ENCODE assay signal across 1 cellular context in the genomic region with DNA sequence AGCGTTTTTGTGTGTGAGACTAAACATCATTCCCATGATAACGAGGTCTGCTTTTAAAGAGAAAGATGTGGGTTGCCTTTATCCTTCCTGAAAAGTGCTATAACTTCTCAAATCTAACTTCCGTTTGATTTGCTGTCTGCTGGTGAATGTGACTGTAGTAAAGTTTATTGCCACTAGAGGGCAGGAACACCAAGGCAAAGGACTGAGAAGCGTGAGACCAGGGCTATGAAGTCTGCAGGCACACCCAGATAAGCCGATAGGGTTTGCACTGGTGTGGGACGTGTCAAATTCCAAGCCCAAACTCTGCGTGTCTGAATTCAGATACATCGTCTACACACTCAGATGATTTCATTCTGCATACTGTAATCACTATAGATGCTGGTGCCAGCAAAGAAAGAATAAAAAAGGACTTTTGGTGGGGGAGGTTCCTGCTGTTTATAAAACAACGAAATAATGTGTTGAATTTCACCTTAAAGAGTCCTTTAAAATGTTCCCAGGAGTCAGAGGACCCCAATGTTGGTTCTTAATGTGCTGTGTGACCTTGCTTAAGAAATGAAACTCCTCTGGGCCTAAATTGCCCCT.
TF ChIP-seq lines count a peak whose summit lies in the region.

No MANE protein-coding gene starts in this region.

TF ChIP-seq in HEK293, 187 proteins besides CTCF, POLR2A, EP300 and RAD21 (continued from another document):
- TF ChIP-seq, protein P1, sequence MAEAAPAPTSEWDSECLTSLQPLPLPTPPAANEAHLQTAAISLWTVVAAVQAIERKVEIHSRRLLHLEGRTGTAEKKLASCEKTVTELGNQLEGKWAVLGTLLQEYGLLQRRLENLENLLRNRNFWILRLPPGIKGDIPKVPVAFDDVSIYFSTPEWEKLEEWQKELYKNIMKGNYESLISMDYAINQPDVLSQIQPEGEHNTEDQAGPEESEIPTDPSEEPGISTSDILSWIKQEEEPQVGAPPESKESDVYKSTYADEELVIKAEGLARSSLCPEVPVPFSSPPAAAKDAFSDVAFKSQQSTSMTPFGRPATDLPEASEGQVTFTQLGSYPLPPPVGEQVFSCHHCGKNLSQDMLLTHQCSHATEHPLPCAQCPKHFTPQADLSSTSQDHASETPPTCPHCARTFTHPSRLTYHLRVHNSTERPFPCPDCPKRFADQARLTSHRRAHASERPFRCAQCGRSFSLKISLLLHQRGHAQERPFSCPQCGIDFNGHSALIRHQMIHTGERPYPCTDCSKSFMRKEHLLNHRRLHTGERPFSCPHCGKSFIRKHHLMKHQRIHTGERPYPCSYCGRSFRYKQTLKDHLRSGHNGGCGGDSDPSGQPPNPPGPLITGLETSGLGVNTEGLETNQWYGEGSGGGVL (tag by site-specific recombination; IDR thresholded peaks at IDR 0.05): no peak
- TF ChIP-seq ZNF394 (tag by site-specific recombination; IDR thresholded peaks at IDR 0.05; ENCODE audit: borderline replicate concordance): no peak
- TF ChIP-seq ZNF654 (tag by site-specific recombination; IDR thresholded peaks at IDR 0.05; ENCODE audit: low read depth): peak; percentile 92
- no peak for TF ChIP-seq ZNF626 (tag by site-specific recombination; IDR thresholded peaks at IDR 0.05)
- no peak for TF ChIP-seq KLF8 (tag by site-specific recombination; IDR thresholded peaks at IDR 0.05)
- TF ChIP-seq ZNF837 (tag by site-specific recombination; IDR thresholded peaks at IDR 0.05): no peak
- TF ChIP-seq ZNF621 (tag by site-specific recombination; IDR thresholded peaks at IDR 0.05): no peak
- no peak for TF ChIP-seq ZNF121 (tag by site-specific recombination; IDR thresholded peaks at IDR 0.05)
- TF ChIP-seq ZNF423 (tag by site-specific recombination; IDR thresholded peaks at IDR 0.05): no peak
- TF ChIP-seq ZNF623 (tag by site-specific recombination; IDR thresholded peaks at IDR 0.05): no peak
- TF ChIP-seq, protein P2, sequence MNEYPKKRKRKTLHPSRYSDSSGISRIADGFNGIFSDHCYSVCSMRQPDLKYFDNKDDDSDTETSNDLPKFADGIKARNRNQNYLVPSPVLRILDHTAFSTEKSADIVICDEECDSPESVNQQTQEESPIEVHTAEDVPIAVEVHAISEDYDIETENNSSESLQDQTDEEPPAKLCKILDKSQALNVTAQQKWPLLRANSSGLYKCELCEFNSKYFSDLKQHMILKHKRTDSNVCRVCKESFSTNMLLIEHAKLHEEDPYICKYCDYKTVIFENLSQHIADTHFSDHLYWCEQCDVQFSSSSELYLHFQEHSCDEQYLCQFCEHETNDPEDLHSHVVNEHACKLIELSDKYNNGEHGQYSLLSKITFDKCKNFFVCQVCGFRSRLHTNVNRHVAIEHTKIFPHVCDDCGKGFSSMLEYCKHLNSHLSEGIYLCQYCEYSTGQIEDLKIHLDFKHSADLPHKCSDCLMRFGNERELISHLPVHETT (tag by site-specific recombination; IDR thresholded peaks at IDR 0.05): no peak
- TF ChIP-seq, protein P3, sequence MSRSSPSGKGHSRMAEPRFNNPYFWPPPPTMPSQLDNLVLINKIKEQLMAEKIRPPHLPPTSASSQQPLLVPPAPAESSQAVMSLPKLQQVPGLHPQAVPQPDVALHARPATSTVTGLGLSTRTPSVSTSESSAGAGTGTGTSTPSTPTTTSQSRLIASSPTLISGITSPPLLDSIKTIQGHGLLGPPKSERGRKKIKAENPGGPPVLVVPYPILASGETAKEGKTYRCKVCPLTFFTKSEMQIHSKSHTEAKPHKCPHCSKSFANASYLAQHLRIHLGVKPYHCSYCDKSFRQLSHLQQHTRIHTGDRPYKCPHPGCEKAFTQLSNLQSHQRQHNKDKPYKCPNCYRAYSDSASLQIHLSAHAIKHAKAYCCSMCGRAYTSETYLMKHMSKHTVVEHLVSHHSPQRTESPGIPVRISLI (tag by site-specific recombination; IDR thresholded peaks at IDR 0.05): no peak
- TF ChIP-seq ZNF391 (tag by site-specific recombination; IDR thresholded peaks at IDR 0.05; ENCODE audit: borderline replicate concordance, low read depth): no peak
- no peak for TF ChIP-seq ZIC2 (tag by site-specific recombination; IDR thresholded peaks at IDR 0.05)
- TF ChIP-seq ZNF416 (tag by site-specific recombination; IDR thresholded peaks at IDR 0.05): no peak
- no peak for TF ChIP-seq ZNF10 (tag by site-specific recombination; IDR thresholded peaks at IDR 0.05)
- TF ChIP-seq ZNF214 (tag by site-specific recombination; IDR thresholded peaks at IDR 0.05; ENCODE audit: borderline replicate concordance): no peak
- TF ChIP-seq ZNF571 (tag by site-specific recombination; IDR thresholded peaks at IDR 0.05): no peak
- no peak for TF ChIP-seq ZNF350 (tag by site-specific recombination; IDR thresholded peaks at IDR 0.05)
- no peak for TF ChIP-seq ZNF548 (tag by site-specific recombination; IDR thresholded peaks at IDR 0.05)
- TF ChIP-seq ZNF660 (tag by site-specific recombination; IDR thresholded peaks at IDR 0.05): peak; percentile 56; the same call in 1 of the 2 replicates
- no peak for TF ChIP-seq ZNF146 (tag by site-specific recombination; IDR thresholded peaks at IDR 0.05)
- TF ChIP-seq ZNF76 (tag by site-specific recombination; IDR thresholded peaks at IDR 0.05; ENCODE audit: borderline replicate concordance, low read depth): no peak
- TF ChIP-seq, protein P4, sequence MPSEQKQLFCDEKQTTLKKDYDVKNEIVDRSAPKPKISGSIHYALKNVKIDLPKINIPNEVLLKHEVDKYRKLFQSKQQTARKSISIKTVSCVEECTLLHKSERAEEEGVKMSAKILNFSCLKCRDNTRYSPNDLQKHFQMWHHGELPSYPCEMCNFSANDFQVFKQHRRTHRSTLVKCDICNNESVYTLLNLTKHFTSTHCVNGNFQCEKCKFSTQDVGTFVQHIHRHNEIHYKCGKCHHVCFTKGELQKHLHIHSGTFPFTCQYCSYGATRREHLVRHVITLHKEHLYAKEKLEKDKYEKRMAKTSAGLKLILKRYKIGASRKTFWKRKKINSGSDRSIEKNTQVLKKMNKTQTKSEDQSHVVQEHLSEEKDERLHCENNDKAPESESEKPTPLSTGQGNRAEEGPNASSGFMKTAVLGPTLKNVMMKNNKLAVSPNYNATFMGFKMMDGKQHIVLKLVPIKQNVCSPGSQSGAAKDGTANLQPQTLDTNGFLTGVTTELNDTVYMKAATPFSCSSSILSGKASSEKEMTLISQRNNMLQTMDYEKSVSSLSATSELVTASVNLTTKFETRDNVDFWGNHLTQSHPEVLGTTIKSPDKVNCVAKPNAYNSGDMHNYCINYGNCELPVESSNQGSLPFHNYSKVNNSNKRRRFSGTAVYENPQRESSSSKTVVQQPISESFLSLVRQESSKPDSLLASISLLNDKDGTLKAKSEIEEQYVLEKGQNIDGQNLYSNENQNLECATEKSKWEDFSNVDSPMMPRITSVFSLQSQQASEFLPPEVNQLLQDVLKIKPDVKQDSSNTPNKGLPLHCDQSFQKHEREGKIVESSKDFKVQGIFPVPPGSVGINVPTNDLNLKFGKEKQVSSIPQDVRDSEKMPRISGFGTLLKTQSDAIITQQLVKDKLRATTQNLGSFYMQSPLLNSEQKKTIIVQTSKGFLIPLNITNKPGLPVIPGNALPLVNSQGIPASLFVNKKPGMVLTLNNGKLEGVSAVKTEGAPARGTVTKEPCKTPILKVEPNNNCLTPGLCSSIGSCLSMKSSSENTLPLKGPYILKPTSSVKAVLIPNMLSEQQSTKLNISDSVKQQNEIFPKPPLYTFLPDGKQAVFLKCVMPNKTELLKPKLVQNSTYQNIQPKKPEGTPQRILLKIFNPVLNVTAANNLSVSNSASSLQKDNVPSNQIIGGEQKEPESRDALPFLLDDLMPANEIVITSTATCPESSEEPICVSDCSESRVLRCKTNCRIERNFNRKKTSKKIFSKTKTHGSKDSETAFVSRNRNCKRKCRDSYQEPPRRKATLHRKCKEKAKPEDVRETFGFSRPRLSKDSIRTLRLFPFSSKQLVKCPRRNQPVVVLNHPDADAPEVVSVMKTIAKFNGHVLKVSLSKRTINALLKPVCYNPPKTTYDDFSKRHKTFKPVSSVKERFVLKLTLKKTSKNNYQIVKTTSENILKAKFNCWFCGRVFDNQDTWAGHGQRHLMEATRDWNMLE (tag by site-specific recombination; conservative IDR thresholded peaks at IDR 0.05; ENCODE audit: low read depth): no peak
- TF ChIP-seq, protein P5, sequence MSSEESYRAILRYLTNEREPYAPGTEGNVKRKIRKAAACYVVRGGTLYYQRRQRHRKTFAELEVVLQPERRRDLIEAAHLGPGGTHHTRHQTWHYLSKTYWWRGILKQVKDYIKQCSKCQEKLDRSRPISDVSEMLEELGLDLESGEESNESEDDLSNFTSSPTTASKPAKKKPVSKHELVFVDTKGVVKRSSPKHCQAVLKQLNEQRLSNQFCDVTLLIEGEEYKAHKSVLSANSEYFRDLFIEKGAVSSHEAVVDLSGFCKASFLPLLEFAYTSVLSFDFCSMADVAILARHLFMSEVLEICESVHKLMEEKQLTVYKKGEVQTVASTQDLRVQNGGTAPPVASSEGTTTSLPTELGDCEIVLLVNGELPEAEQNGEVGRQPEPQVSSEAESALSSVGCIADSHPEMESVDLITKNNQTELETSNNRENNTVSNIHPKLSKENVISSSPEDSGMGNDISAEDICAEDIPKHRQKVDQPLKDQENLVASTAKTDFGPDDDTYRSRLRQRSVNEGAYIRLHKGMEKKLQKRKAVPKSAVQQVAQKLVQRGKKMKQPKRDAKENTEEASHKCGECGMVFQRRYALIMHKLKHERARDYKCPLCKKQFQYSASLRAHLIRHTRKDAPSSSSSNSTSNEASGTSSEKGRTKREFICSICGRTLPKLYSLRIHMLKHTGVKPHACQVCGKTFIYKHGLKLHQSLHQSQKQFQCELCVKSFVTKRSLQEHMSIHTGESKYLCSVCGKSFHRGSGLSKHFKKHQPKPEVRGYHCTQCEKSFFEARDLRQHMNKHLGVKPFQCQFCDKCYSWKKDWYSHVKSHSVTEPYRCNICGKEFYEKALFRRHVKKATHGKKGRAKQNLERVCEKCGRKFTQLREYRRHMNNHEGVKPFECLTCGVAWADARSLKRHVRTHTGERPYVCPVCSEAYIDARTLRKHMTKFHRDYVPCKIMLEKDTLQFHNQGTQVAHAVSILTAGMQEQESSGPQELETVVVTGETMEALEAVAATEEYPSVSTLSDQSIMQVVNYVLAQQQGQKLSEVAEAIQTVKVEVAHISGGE (tag by site-specific recombination; conservative IDR thresholded peaks at IDR 0.05; ENCODE audit: low read depth): 0 out of 2 replicates have a peak, but pooled peaks have one; percentile 26
